8 cellular contexts compared by ENCODE assay signal in the genomic region with DNA sequence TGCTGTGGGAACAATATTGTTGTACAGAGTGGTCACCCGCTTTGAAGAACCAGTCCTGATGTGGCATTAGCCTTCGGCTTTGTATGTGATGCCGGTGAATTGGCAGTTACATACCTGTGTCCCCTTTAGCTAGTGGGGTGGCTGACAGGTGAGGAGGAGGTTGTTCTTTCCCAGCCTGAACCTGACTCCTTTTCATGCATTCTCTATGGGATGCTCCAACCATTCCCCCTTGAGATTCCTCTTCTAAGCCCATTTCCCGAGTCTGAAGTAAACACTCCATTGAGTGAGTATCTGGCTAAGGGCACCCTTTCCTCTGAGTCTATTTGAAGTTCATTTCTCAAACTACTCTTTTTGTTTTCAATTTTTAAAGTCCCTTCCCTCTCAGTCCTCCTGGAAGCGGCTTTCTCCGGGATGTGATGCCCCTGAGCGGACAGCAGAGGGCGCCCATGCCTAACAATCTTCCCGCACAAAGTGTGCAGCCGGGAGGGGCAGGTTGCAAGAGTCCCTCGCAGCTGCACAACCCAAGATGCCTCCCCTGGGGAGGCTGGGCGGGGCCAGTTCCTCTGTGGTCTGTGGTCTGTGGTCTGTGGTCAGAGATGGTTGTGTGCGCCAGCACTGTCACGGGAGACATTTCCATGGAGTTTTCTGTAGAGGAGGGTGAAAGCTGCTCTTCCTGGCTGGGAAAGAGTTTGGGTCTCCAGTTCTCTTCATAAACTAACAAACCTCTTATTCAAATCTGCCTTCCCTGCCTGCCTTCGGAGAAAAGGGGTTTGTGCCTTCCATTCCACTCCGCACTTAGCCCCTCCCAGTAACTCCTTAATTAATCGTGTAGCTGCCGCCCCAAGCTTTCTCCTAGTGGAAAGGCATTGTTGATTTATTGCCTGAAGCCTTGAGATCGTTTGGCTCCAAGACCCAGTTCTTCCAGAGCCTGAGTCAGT. TPM values are rescaled to one million over a fixed set of nuclear protein-coding genes. Genes with fewer than 3 reads are reported as not detected.
DNase-seq lines count a peak whose midpoint lies in the region; ATAC-seq and TF ChIP-seq lines count a peak whose summit lies in the region.

No MANE protein-coding gene starts in this region.

- no peak overlapping the region for H2AFZ ChIP-seq in OCI-LY3 (ENCODE audit: low read depth, low read length)

- peak; percentile 98 for ATAC-seq in GM21528 (IDR thresholded peaks at IDR 0.05; ENCODE audit: low FRiP score, unreplicated experiment)
- ATAC-seq in esophagus mucosa = peak; percentile 88
- ATAC-seq in naive thymus-derived CD8-positive, alpha-beta T cell = peak; percentile 99 to 100
- ATAC-seq in stimulated activated memory B cell treated with anti-CD40 and anti-IgM and Interleukin-4, amounts not matched to agents 10 μg/mL and 1 μg/mL and 100 μg/mL, for 72 hours = peak; percentile 99

- H3K36me3 Mint-ChIP-seq in naive thymus-derived CD8-positive, alpha-beta T cell = peaks cover 0 to 3% (median 0%) of the 10 kb centered on the region in 3 donors
- no peaks in the 10 kb centered on the region for H3K36me3 Mint-ChIP-seq in stimulated activated memory B cell treated with anti-CD40 and anti-IgM and Interleukin-4, amounts not matched to agents 10 μg/mL and 1 μg/mL and 100 μg/mL, for 72 hours

- H3K27ac ChIP-seq in HUES6 (ENCODE audit: low read depth, low read length) = no peak overlapping the region
- no peak overlapping the region for H3K27ac ChIP-seq in OCI-LY3 (ENCODE audit: low read length)

- H3K9me3 ChIP-seq in HUES6 (ENCODE audit: control insufficient read depth, insufficient read depth, low read depth, low read length) (no peaks in the 10 kb centered on the region), OCI-LY3 (ENCODE audit: insufficient read depth, low read length) (no peaks in the 10 kb centered on the region)

- H3K4me3 Mint-ChIP-seq in naive thymus-derived CD8-positive, alpha-beta T cell = peak overlapping the region; percentile 42 to 88 (median 68)
- H3K4me3 Mint-ChIP-seq in stimulated activated memory B cell treated with anti-CD40 and anti-IgM and Interleukin-4, amounts not matched to agents 10 μg/mL and 1 μg/mL and 100 μg/mL, for 72 hours = peak overlapping the region; percentile 19

- H3K27me3 Mint-ChIP-seq in naive thymus-derived CD8-positive, alpha-beta T cell = peaks cover 50 to 90% (median 67%) of the 10 kb centered on the region in 5 donors
- H3K27me3 Mint-ChIP-seq in stimulated activated memory B cell treated with anti-CD40 and anti-IgM and Interleukin-4, amounts not matched to agents 10 μg/mL and 1 μg/mL and 100 μg/mL, for 72 hours = peaks cover 83% of the 10 kb centered on the region

- H3K79me2 ChIP-seq in OCI-LY3 (ENCODE audit: low read length) = no peaks in the 10 kb centered on the region

- H3K9me3 Mint-ChIP-seq in naive thymus-derived CD8-positive, alpha-beta T cell = peaks cover 0 to 2% (median 0%) of the 10 kb centered on the region in 9 donors
- no peaks in the 10 kb centered on the region for H3K9me3 Mint-ChIP-seq in stimulated activated memory B cell treated with anti-CD40 and anti-IgM and Interleukin-4, amounts not matched to agents 10 μg/mL and 1 μg/mL and 100 μg/mL, for 72 hours

- H3K4me2 ChIP-seq in OCI-LY3 (ENCODE audit: low read length) = peak overlapping the region; percentile 49

- H3K4me1 ChIP-seq in HUES6 (ENCODE audit: control insufficient read depth, insufficient read depth, low read length) = peaks cover 5% of the 10 kb centered on the region; the same call in 1 of the 2 replicates
- peaks cover 13% of the 10 kb centered on the region for H3K4me1 ChIP-seq in OCI-LY3 (ENCODE audit: low read length)

- TF ChIP-seq CTCF in OCI-LY3 (IDR thresholded peaks at IDR 0.05; ENCODE audit: low read depth, low read length) = peak; percentile 97

- POLR2A ChIA-PET in naive thymus-derived CD8-positive, alpha-beta T cell (lab: Charles Lee) = interaction anchor here (1.2 to 1.8 kb wide), 2 partner anchors 10 to 199 kb away, joined by 3 to 10 read pairs; no protein-coding TSS in a partner anchor

- H3K9ac ChIP-seq in HUES6 (ENCODE audit: low read length) (peak overlapping the region; percentile 25), OCI-LY3 (ENCODE audit: low read length) (no peak overlapping the region)

- peak overlapping the region; percentile 30 to 96 (median 70) for H3K27ac Mint-ChIP-seq in naive thymus-derived CD8-positive, alpha-beta T cell
- no peak overlapping the region for H3K27ac Mint-ChIP-seq in stimulated activated memory B cell treated with anti-CD40 and anti-IgM and Interleukin-4, amounts not matched to agents 10 μg/mL and 1 μg/mL and 100 μg/mL, for 72 hours

- H3K36me3 ChIP-seq in HUES6 (ENCODE audit: control insufficient read depth, insufficient read depth, low read length) (no peaks in the 10 kb centered on the region), OCI-LY3 (replicated peaks; ENCODE audit: low read depth, low read length) (no peaks in the 10 kb centered on the region)

- H3K27me3 ChIP-seq in HUES6 (ENCODE audit: control insufficient read depth, insufficient read depth, low read length) (peaks cover 7% of the 10 kb centered on the region), OCI-LY3 (ENCODE audit: low read depth, low read length) (peaks cover 92% of the 10 kb centered on the region)

- DNase-seq in DMS153 treated with DMSO at 0.1 percent for 48 hours (lab: John Stamatoyannopoulos, UW; ENCODE audit: unreplicated experiment) (peak; percentile 64), activated T-cell treated with anti-CD3 and anti-CD28 coated beads for 24 hours (ENCODE audit: low read depth) (peak; percentile 85)
- DNase-seq in naive thymus-derived CD8-positive, alpha-beta T cell = peak; percentile 80 to 95 (median 89)

- H3K4me3 ChIP-seq in HUES6 (ENCODE audit: low read depth, low read length) (peak overlapping the region; percentile 53), OCI-LY3 (ENCODE audit: low read length) (peak overlapping the region; percentile 8; the same call in 1 of the 2 replicates)

- peaks cover 46% of the 10 kb centered on the region for H4K20me1 ChIP-seq in OCI-LY3 (ENCODE audit: insufficient read depth, low read length)

- peaks cover 11 to 21% (median 20%) of the 10 kb centered on the region in 4 donors for H3K4me1 Mint-ChIP-seq in naive thymus-derived CD8-positive, alpha-beta T cell
- H3K4me1 Mint-ChIP-seq in stimulated activated memory B cell treated with anti-CD40 and anti-IgM and Interleukin-4, amounts not matched to agents 10 μg/mL and 1 μg/mL and 100 μg/mL, for 72 hours = peaks cover 14% of the 10 kb centered on the region

RNA-seq across cellular contexts. Expression of a gene that starts 36.4 kb away (rescaled TPM):
- 0.04 TPM for total RNA-seq in esophagus mucosa
- not detected for total RNA-seq in naive thymus-derived CD8-positive, alpha-beta T cell
- not detected for polyA plus RNA-seq in naive thymus-derived CD8-positive, alpha-beta T cell

RNA-seq across cellular contexts. Expression of a gene that starts 52.0 kb away (rescaled TPM):
- 0.24 TPM for total RNA-seq in esophagus mucosa
- total RNA-seq in naive thymus-derived CD8-positive, alpha-beta T cell = not detected
- not detected for polyA plus RNA-seq in naive thymus-derived CD8-positive, alpha-beta T cell
